In the genomic region with DNA sequence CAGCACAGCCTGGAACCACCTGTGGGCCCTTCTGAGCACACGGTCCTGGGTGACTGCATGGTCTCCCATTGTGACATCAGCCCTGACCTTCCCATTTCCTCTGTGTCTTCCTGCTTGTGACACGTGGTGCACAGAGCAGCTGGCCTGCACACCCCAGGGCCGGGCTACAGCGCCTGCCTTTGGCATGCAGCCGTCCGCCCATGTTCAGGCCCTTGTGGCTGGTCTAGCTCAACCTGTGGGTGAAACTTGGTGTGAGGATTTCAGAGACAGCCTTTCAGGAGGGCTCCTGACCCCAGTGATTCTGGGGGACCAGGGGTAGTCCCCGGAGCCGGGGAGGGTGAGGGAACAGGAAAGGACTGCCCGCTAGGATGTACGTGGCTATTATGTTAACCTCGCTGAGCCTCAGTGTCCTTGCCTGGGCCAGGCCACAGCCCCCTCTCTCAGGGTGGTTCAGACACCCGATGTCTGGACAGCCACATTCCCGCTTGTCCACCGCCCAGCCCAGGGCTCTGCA, we compare ENCODE assay signal across 20 cellular contexts.
DNase-seq lines count a peak whose midpoint lies in the region; ATAC-seq, FAIRE-seq and TF ChIP-seq lines count a peak whose summit lies in the region.
"Had no signal": no experiment of that assay in that cellular context is flagged by ENCODE, and none has a peak within 500 bp of the region (broad histone marks: within the 10 kb centered on the region; RNA-seq: fewer than 3 reads in every experiment).

No MANE protein-coding gene starts in this region.

- DNase-seq in DMS53 (lab: John Stamatoyannopoulos, UW) (peak; percentile 13), DMS53 treated with DMSO at 0.1 percent for 48 hours (lab: John Stamatoyannopoulos, UW; ENCODE audit: unreplicated experiment) (no peak), activated B cell treated with CpG ODN at 0.5 μM for 24 hours (peak; percentile 12), kidney (peak; percentile 52), sigmoid colon (peak; percentile 55), GOT3 (lab: John Stamatoyannopoulos, UW) (no peak)
- DNase-seq: activated CD4-positive, alpha-beta T cell treated with anti-CD3 and anti-CD28 coated beads for 4 hours; brain microvascular endothelial cell; erythroblast; HFFc6; NCI-H1417; NCI-H2171 treated with DMSO at 0.1 percent for 48 hours had no signal

- CTCF ChIA-PET in activated B cell treated with CpG ODN at 0.5 μM for 24 hours (lab: Charles Lee), result no interaction called here

- H3K9me3 Mint-ChIP-seq in activated B cell treated with CpG ODN at 0.5 μM for 24 hours, result no peaks in the 10 kb centered on the region
- H3K9me3 Mint-ChIP-seq: HFFc6 had no signal

- H3K27ac ChIP-seq in kidney (ENCODE audit: low read depth in 2 of 2, low read length in 2 of 2) (no peak overlapping the region), sigmoid colon (no peak overlapping the region)
- H3K27ac ChIP-seq: 22Rv1, brain microvascular endothelial cell, pancreas had no signal

- intact Hi-C loops in activated B cell treated with CpG ODN at 0.5 μM for 24 hours (cut with micrococcal nuclease), result no loop called here
- intact Hi-C loops in kidney (cut with DNase I), result no loop called here
- intact Hi-C loops in sigmoid colon (cut with DNase I), result no loop called here

- H3K27ac Mint-ChIP-seq in activated B cell treated with CpG ODN at 0.5 μM for 24 hours, result no peak overlapping the region
- H3K27ac Mint-ChIP-seq: B cell, HFFc6 had no signal

- peaks cover 0 to 7% of the 10 kb centered on the region in 2 donors for H3K4me1 ChIP-seq in kidney (ENCODE audit: control insufficient read depth in 1 of 2, insufficient read depth in 1 of 2, low read depth in 1 of 2, low read length in 2 of 2)
- peaks cover 0 to 5% (median 0%) of the 10 kb centered on the region in 4 donors for H3K4me1 ChIP-seq in sigmoid colon
- H3K4me1 ChIP-seq: pancreas had no signal

- POLR2A ChIA-PET in activated B cell treated with CpG ODN at 0.5 μM for 24 hours (lab: Charles Lee), result no interaction called here

- no peak for TF ChIP-seq POLR2A in sigmoid colon (IDR thresholded peaks at IDR 0.05)

- no peaks in the 10 kb centered on the region for H3K36me3 ChIP-seq in kidney (ENCODE audit: control insufficient read depth in 1 of 2, insufficient read depth in 2 of 2, low read length in 2 of 2)
- H3K36me3 ChIP-seq in sigmoid colon, result no peaks in the 10 kb centered on the region
- H3K36me3 ChIP-seq: brain microvascular endothelial cell, pancreas had no signal

- no peak for TF ChIP-seq EP300 in sigmoid colon (IDR thresholded peaks at IDR 0.05)

- H3K27me3 Mint-ChIP-seq in activated B cell treated with CpG ODN at 0.5 μM for 24 hours, result no peaks in the 10 kb centered on the region
- H3K27me3 Mint-ChIP-seq: B cell had no signal

- WGBS in sigmoid colon, 2 donors, result 79 to 81% methylated on average over 14 of the region's 14 CpGs

- no peak overlapping the region for H3K4me3 Mint-ChIP-seq in activated B cell treated with CpG ODN at 0.5 μM for 24 hours
- H3K4me3 Mint-ChIP-seq: B cell, HFFc6 had no signal

- ATAC-seq in activated B cell treated with CpG ODN at 0.5 μM for 24 hours (ENCODE audit: low read depth), result no peak
- ATAC-seq in HG02840 (IDR thresholded peaks at IDR 0.05; ENCODE audit: low FRiP score, unreplicated experiment), result no peak
- no peak for ATAC-seq in GM18502 (IDR thresholded peaks at IDR 0.05; ENCODE audit: poor library complexity, unreplicated experiment)

- TF ChIP-seq CTCF in activated B cell treated with CpG ODN at 0.5 μM for 24 hours (IDR thresholded peaks at IDR 0.05) (no peak), kidney (IDR thresholded peaks at IDR 0.05; ENCODE audit: borderline replicate concordance, extremely low read depth, insufficient read depth) (no peak), sigmoid colon (IDR thresholded peaks at IDR 0.05) (no peak)

- no peaks in the 10 kb centered on the region for H3K27me3 ChIP-seq in sigmoid colon
- H3K27me3 ChIP-seq: brain microvascular endothelial cell, pancreas had no signal

- no peaks in the 10 kb centered on the region for H3K36me3 Mint-ChIP-seq in activated B cell treated with CpG ODN at 0.5 μM for 24 hours (ENCODE audit: low read depth)

- H3K4me3 ChIP-seq in kidney (ENCODE audit: low read length in 2 of 2), result no peak overlapping the region
- H3K4me3 ChIP-seq in sigmoid colon, result no peak overlapping the region
- H3K4me3 ChIP-seq: pancreas had no signal

- H3K9me3 ChIP-seq in kidney (ENCODE audit: control insufficient read depth in 1 of 2, low read length in 2 of 2), result no peaks in the 10 kb centered on the region
- no peaks in the 10 kb centered on the region for H3K9me3 ChIP-seq in sigmoid colon
- H3K9me3 ChIP-seq: pancreas had no signal

- H3K9ac ChIP-seq in kidney (ENCODE audit: low read length in 2 of 2), result no peak overlapping the region

- no peak for FAIRE-seq in kidney (lab: Jason Lieb, UNC)
- FAIRE-seq: D721Med, G401.6, GM12892, pancreas had no signal

- H3K4me1 Mint-ChIP-seq in activated B cell treated with CpG ODN at 0.5 μM for 24 hours, result no peaks in the 10 kb centered on the region
- H3K4me1 Mint-ChIP-seq: B cell had no signal

Comparison
In these comparisons a context has a peak if more than half of its experiments do, and no peak if none do; other contexts are left out.
1. DNase-seq: peak in DMS53 (single experiment), activated B cell treated with CpG ODN at 0.5 μM for 24 hours (single experiment), kidney (single experiment) and sigmoid colon (single experiment); none in DMS53 treated with DMSO at 0.1 percent for 48 hours (single experiment) and GOT3 (single experiment).